Comparison of ENCODE assay signal across 16 cellular contexts in the genomic region with DNA sequence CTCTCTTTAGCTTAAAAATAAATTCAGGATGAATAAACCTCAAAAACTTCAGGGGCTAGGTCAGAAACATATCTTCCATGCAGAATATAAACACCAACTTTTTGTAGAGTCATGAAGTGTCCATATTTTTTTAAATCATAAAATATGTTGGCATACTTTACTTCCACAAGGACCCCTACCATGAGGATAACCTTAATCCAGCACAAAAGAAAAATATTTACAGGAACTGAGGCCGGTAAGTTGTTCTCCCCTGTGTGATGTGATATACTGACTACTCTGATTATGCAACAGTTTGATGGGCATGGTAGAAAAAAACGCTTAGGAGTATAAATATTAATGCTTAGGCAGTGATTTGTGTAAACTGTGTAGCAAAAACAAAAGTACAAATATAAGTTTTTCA.
DNase-seq lines count a peak whose midpoint lies in the region; ATAC-seq lines count a peak whose summit lies in the region.
"Had no signal": no experiment of that assay in that cellular context is flagged by ENCODE, and none has a peak within 500 bp of the region (broad histone marks: within the 10 kb centered on the region; RNA-seq: fewer than 3 reads in every experiment).

No MANE protein-coding gene starts in this region.

- H3K9me3 ChIP-seq in adipocyte (ENCODE audit: control insufficient read depth, low read length) = peaks cover 14% of the 10 kb centered on the region
- H3K9me3 ChIP-seq: HAP-1 had no signal

- peaks cover 0 to 1% of the 10 kb centered on the region in 2 donors for H3K27me3 Mint-ChIP-seq in T-cell

- H3K36me3 ChIP-seq in adipocyte (ENCODE audit: control insufficient read depth, insufficient read depth, low read length, severe bottlenecking) = no peaks in the 10 kb centered on the region
- H3K36me3 ChIP-seq: HAP-1 had no signal

- peaks cover 28 to 35% (median 34%) of the 10 kb centered on the region in 3 donors for H3K9me3 Mint-ChIP-seq in T-cell

- no peaks in the 10 kb centered on the region for H3K4me1 Mint-ChIP-seq in T-cell
- H3K4me1 Mint-ChIP-seq: CD4-positive, alpha-beta memory T cell; GM23338 had no signal

- ATAC-seq in GM21381 (IDR thresholded peaks at IDR 0.05; ENCODE audit: unreplicated experiment) = no peak
- ATAC-seq in GM18909 (IDR thresholded peaks at IDR 0.05; ENCODE audit: poor library complexity, unreplicated experiment) = no peak
- ATAC-seq in T-cell (replicated peaks in 1 of 4) = no peak
- ATAC-seq: GM23338 had no signal

- no peak overlapping the region for H3K4me3 ChIP-seq in adipocyte (ENCODE audit: low read length)
- H3K4me3 ChIP-seq: GM23338, HAP-1 had no signal

- POLR2A ChIA-PET in T-cell (lab: Charles Lee) = no interaction called here

- H3K36me3 Mint-ChIP-seq in T-cell = no peaks in the 10 kb centered on the region
- H3K36me3 Mint-ChIP-seq: CD4-positive, alpha-beta memory T cell had no signal

- no peak overlapping the region for H3K4me3 Mint-ChIP-seq in T-cell
- H3K4me3 Mint-ChIP-seq: CD4-positive, alpha-beta memory T cell; GM23338; HFFc6 had no signal

- DNase-seq in adipocyte (ENCODE audit: low read depth) = peak; percentile 50
- peak; percentile 60 for DNase-seq in brain pericyte (ENCODE audit: low read depth, low spot score)
- DNase-seq in fibroblast of peridontal ligament (ENCODE audit: extremely low read depth) = peak; percentile 24
- DNase-seq in T-cell = no peak
- DNase-seq in NK-92 treated with Interleukin-12 subunit alpha and Interleukin-12 subunit beta, amount 100 ng/mL, for 24 hours (lab: John Stamatoyannopoulos, UW) = no peak
- DNase-seq: C1 segment of cervical spinal cord; Calu3; CD4-positive, alpha-beta memory T cell; COR-L47; DMS53; DMS79 treated with DMSO at 0.1 percent for 48 hours; HFFc6 had no signal

- H3K27ac Mint-ChIP-seq in T-cell = no peak overlapping the region
- H3K27ac Mint-ChIP-seq: CD4-positive, alpha-beta memory T cell; GM23338; HFFc6 had no signal

- no peaks in the 10 kb centered on the region for H3K27me3 ChIP-seq in adipocyte (replicated peaks; ENCODE audit: control insufficient read depth, insufficient read depth, low read length)

- no peak overlapping the region for H3K9ac ChIP-seq in adipocyte (ENCODE audit: low read length)

- CTCF ChIA-PET in T-cell (lab: Charles Lee) = no interaction called here

- no peaks in the 10 kb centered on the region for H3K4me1 ChIP-seq in adipocyte (ENCODE audit: control insufficient read depth, insufficient read depth, low read length)
- H3K4me1 ChIP-seq: HAP-1 had no signal

Comparison
In these comparisons a context has a peak if more than half of its experiments do, and no peak if none do; other contexts are left out.
1. DNase-seq: peak in adipocyte (single experiment), brain pericyte (single experiment) and fibroblast of peridontal ligament (single experiment); none in T-cell (0 of 34) and NK-92 treated with Interleukin-12 subunit alpha and Interleukin-12 subunit beta, amount 100 ng/mL, for 24 hours (single experiment).